1 cellular context compared by ENCODE assay signal in the genomic region with DNA sequence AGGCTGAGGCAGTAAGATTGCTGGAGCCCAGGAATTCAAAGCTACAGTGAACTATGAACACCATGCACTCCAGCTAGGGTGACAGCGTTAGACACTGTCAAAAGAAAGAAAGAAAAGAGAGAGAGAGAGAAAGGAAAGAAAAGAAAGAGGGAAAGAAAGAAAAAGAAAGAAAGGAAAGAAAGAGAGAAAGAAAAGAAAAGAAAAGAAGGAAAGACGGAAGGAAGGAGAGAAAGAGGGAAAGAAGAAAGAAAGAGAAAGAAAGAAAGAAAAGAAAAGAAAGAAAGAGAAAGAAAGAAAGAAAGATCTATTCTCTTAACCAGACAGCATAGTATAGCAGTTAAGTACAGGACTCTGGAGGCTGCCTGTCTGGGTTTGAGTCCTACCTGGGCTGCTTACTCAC.
TF ChIP-seq lines count a peak whose summit lies in the region.

No MANE protein-coding gene starts in this region.

TF ChIP-seq in K562, 482 proteins besides CTCF, POLR2A, EP300 and RAD21:
- TF ChIP-seq, protein P1, sequence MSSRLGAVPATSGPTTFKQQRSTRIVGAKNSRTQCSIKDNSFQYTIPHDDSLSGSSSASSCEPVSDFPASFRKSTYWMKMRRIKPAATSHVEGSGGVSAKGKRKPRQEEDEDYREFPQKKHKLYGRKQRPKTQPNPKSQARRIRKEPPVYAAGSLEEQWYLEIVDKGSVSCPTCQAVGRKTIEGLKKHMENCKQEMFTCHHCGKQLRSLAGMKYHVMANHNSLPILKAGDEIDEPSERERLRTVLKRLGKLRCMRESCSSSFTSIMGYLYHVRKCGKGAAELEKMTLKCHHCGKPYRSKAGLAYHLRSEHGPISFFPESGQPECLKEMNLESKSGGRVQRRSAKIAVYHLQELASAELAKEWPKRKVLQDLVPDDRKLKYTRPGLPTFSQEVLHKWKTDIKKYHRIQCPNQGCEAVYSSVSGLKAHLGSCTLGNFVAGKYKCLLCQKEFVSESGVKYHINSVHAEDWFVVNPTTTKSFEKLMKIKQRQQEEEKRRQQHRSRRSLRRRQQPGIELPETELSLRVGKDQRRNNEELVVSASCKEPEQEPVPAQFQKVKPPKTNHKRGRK (tag; IDR thresholded peaks at IDR 0.05): peak; percentile 88
- TF ChIP-seq ELF4 (CRISPR knock-in tag; IDR thresholded peaks at IDR 0.05): no peak
- TF ChIP-seq OTX1 (CRISPR knock-in tag; IDR thresholded peaks at IDR 0.05): no peak
